1 cellular context compared by ENCODE assay signal in the genomic region with DNA sequence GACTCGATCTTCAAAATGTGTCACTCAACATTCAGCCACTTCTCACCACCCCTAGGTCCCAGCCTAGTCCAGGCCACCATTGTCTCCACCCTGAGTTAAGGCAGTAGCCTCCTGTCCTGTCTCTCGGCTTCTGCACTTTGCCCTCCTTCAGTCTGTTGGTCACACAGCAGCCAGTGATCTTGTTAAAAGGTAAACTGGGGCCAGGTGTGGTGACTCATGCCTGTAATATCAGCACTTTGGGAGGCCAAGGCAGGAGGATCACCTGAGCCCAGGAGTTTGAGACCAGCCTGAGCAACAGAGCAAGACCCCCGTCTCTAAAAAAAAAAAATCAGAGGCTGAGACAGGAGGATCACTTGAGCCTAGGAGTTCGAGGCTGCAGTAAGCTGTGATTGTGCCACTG.
A peak's percentile ranks its signal among the peaks of the same experiment; 100 is the strongest.
TF ChIP-seq lines count a peak whose summit lies in the region.

No MANE protein-coding gene starts in this region.

TF ChIP-seq in HepG2, 621 proteins besides CTCF, POLR2A, EP300 and RAD21 (continued from another document and continues in another):
- TF ChIP-seq ZNF687 (CRISPR knock-in tag; IDR thresholded peaks at IDR 0.05) = 0 out of 2 replicates have a peak, but pooled peaks have one; percentile 35
- no peak for TF ChIP-seq SOX13 (IDR thresholded peaks at IDR 0.05)
- 0 out of 4 replicates have a peak, but pooled peaks of 1 of the 2 experiments have one; percentile 9 for TF ChIP-seq SOX13 (CRISPR knock-in tag; conservative IDR thresholded peaks at IDR 0.05 in 1 of 2, IDR thresholded peaks at IDR 0.05 in 1 of 2)
- TF ChIP-seq ZNF674 (CRISPR knock-in tag; IDR thresholded peaks at IDR 0.05; ENCODE audit: low read depth) = no peak
- peak; percentile 22 for TF ChIP-seq XRCC5 (optimal IDR thresholded peaks at IDR 0.05; ENCODE audit: low read length)
- no peak for TF ChIP-seq NFE2L2 (IDR thresholded peaks at IDR 0.05; ENCODE audit: low read length)
- no peak for TF ChIP-seq SRSF1 (optimal IDR thresholded peaks at IDR 0.05; ENCODE audit: low read depth, low read length)
- peak; percentile 39; the same call in 1 of the 2 replicates for TF ChIP-seq HDAC1 (CRISPR knock-in tag; IDR thresholded peaks at IDR 0.05)
- TF ChIP-seq DNMT3B (CRISPR knock-in tag; conservative IDR thresholded peaks at IDR 0.05) = no peak
- no peak for TF ChIP-seq ELK4 (CRISPR knock-in tag; IDR thresholded peaks at IDR 0.05; ENCODE audit: borderline replicate concordance)
- peak; percentile 86 for TF ChIP-seq ZMYM3 (CRISPR knock-in tag; IDR thresholded peaks at IDR 0.05)
- TF ChIP-seq, protein P1, sequence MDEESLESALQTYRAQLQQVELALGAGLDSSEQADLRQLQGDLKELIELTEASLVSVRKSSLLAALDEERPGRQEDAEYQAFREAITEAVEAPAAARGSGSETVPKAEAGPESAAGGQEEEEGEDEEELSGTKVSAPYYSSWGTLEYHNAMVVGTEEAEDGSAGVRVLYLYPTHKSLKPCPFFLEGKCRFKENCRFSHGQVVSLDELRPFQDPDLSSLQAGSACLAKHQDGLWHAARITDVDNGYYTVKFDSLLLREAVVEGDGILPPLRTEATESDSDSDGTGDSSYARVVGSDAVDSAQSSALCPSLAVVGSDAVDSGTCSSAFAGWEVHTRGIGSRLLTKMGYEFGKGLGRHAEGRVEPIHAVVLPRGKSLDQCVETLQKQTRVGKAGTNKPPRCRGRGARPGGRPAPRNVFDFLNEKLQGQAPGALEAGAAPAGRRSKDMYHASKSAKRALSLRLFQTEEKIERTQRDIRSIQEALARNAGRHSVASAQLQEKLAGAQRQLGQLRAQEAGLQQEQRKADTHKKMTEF (CRISPR knock-in tag; IDR thresholded peaks at IDR 0.05) = 0 out of 2 replicates have a peak, but pooled peaks have one; percentile 35
- no peak for TF ChIP-seq ATF7-NPFF (CRISPR knock-in tag; IDR thresholded peaks at IDR 0.05; ENCODE audit: low read depth)
- 0 out of 2 replicates have a peak, but pooled peaks have one; percentile 37 for TF ChIP-seq TBX2 (CRISPR knock-in tag; IDR thresholded peaks at IDR 0.05; ENCODE audit: borderline replicate concordance)
- no peak for TF ChIP-seq SOX6 (IDR thresholded peaks at IDR 0.05)
- peak; percentile 32 for TF ChIP-seq SOX6 (CRISPR knock-in tag; IDR thresholded peaks at IDR 0.05)
- TF ChIP-seq RXRA (CRISPR knock-in tag; IDR thresholded peaks at IDR 0.05) = peak; percentile 34; the same call in 1 of the 2 replicates
- no peak for TF ChIP-seq HIVEP1 (CRISPR knock-in tag; IDR thresholded peaks at IDR 0.05)
- TF ChIP-seq PPARG (CRISPR knock-in tag; conservative IDR thresholded peaks at IDR 0.05) = peak; percentile 66; the same call in 1 of the 2 replicates
- TF ChIP-seq FOSL2 (CRISPR knock-in tag; IDR thresholded peaks at IDR 0.05) = peak; percentile 95
- TF ChIP-seq SALL1 (CRISPR knock-in tag; IDR thresholded peaks at IDR 0.05) = peak; percentile 38; the same call in 1 of the 2 replicates
- 0 out of 2 replicates have a peak, but pooled peaks have one; percentile 74 for TF ChIP-seq RCOR2 (CRISPR knock-in tag; IDR thresholded peaks at IDR 0.05)
- TF ChIP-seq JUNB (CRISPR knock-in tag; IDR thresholded peaks at IDR 0.05; ENCODE audit: borderline replicate concordance) = peak; percentile 77
- TF ChIP-seq ZNF670 (CRISPR knock-in tag; IDR thresholded peaks at IDR 0.05; ENCODE audit: borderline replicate concordance) = no peak
- TF ChIP-seq AHDC1 (CRISPR knock-in tag; IDR thresholded peaks at IDR 0.05; ENCODE audit: borderline replicate concordance) = peak; percentile 16; the same call in 1 of the 2 replicates
- TF ChIP-seq POGZ (CRISPR knock-in tag; IDR thresholded peaks at IDR 0.05) = peak; percentile 77
- TF ChIP-seq, protein P2, sequence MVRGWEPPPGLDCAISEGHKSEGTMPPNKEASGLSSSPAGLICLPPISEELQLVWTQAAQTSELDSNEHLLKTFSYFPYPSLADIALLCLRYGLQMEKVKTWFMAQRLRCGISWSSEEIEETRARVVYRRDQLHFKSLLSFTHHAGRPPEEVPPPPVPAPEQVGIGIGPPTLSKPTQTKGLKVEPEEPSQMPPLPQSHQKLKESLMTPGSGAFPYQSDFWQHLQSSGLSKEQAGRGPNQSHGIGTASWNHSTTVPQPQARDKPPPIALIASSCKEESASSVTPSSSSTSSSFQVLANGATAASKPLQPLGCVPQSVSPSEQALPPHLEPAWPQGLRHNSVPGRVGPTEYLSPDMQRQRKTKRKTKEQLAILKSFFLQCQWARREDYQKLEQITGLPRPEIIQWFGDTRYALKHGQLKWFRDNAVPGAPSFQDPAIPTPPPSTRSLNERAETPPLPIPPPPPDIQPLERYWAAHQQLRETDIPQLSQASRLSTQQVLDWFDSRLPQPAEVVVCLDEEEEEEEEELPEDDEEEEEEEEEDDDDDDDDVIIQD (CRISPR knock-in tag; IDR thresholded peaks at IDR 0.05; ENCODE audit: low read depth) = 0 out of 2 replicates have a peak, but pooled peaks have one; percentile 29
- TF ChIP-seq, protein P3, sequence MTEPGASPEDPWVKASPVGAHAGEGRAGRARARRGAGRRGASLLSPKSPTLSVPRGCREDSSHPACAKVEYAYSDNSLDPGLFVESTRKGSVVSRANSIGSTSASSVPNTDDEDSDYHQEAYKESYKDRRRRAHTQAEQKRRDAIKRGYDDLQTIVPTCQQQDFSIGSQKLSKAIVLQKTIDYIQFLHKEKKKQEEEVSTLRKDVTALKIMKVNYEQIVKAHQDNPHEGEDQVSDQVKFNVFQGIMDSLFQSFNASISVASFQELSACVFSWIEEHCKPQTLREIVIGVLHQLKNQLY (CRISPR knock-in tag; IDR thresholded peaks at IDR 0.05) = 0 out of 2 replicates have a peak, but pooled peaks have one; percentile 29
- TF ChIP-seq DPF2 (CRISPR knock-in tag; IDR thresholded peaks at IDR 0.05; ENCODE audit: borderline replicate concordance, low read depth) = 0 out of 2 replicates have a peak, but pooled peaks have one; percentile 32
- peak; percentile 59; the same call in 1 of the 2 replicates for TF ChIP-seq ZNF644 (CRISPR knock-in tag; IDR thresholded peaks at IDR 0.05; ENCODE audit: low read depth)
- TF ChIP-seq STAG1 (CRISPR knock-in tag; IDR thresholded peaks at IDR 0.05) = 0 out of 2 replicates have a peak, but pooled peaks have one; percentile 14
- peak; percentile 99 for TF ChIP-seq ZNF770 (CRISPR knock-in tag; IDR thresholded peaks at IDR 0.05)
- peak; percentile 78 for TF ChIP-seq RXRB (CRISPR knock-in tag; IDR thresholded peaks at IDR 0.05; ENCODE audit: borderline replicate concordance)
- TF ChIP-seq RARA (CRISPR knock-in tag; IDR thresholded peaks at IDR 0.05) = 0 out of 2 replicates have a peak, but pooled peaks have one; percentile 37
- TF ChIP-seq, protein P4, sequence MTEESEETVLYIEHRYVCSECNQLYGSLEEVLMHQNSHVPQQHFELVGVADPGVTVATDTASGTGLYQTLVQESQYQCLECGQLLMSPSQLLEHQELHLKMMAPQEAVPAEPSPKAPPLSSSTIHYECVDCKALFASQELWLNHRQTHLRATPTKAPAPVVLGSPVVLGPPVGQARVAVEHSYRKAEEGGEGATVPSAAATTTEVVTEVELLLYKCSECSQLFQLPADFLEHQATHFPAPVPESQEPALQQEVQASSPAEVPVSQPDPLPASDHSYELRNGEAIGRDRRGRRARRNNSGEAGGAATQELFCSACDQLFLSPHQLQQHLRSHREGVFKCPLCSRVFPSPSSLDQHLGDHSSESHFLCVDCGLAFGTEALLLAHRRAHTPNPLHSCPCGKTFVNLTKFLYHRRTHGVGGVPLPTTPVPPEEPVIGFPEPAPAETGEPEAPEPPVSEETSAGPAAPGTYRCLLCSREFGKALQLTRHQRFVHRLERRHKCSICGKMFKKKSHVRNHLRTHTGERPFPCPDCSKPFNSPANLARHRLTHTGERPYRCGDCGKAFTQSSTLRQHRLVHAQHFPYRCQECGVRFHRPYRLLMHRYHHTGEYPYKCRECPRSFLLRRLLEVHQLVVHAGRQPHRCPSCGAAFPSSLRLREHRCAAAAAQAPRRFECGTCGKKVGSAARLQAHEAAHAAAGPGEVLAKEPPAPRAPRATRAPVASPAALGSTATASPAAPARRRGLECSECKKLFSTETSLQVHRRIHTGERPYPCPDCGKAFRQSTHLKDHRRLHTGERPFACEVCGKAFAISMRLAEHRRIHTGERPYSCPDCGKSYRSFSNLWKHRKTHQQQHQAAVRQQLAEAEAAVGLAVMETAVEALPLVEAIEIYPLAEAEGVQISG (CRISPR knock-in tag; IDR thresholded peaks at IDR 0.05) = 0 out of 2 replicates have a peak, but pooled peaks have one; percentile 35
- TF ChIP-seq HNF4A (CRISPR knock-in tag; IDR thresholded peaks at IDR 0.05) = peak; percentile 65
